ENCODE assay signal across 8 cellular contexts in the genomic region with DNA sequence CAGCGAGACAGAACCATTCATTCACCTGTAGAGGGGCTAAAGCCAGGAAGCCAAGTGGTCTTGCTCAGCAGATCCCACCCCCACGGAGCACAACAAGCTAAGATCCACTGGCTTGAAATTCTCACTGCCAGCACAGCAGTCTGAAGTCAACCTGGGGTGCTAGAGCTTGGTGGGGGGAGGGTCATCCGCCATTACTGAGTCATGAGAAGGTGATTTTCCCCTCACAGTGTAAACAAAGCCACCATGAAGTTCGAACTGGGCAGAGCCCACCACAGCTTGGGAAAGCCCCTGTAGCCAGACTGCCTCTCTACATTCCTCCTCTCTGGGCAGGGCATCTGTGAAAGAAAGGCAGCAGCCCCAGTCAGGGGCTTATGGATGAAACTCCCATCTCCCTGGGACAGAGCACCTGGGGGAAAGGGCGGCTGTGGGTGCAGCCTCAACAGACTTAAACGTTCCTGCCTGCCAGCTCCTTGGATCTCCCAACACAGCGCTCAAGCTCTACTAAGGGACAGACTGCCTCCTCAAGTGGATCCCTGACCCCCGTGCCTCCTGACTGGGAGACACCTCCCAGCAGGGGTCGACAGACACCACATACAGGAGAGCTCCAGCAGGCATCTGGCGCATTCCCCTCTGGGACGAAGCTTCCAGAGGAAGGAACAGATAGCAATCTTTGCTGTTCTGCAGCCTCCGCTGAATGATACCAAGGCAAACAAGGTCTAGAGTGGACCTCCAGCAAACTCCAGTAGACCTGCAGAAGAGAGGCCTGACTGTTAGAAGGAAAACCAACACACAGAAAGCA.
A peak's percentile ranks its signal among the peaks of the same experiment; 100 is the strongest.
DNase-seq lines count a peak whose midpoint lies in the region; ATAC-seq, FAIRE-seq and TF ChIP-seq lines count a peak whose summit lies in the region.
"Not testable (repeated sequence)": the region's sequence is repeated elsewhere in the genome, so short reads cannot be mapped to it uniquely, and the experiment has no call there.

No MANE protein-coding gene starts in this region.

- not testable (repeated sequence) for H2BK120ac ChIP-seq in trophoblast cell (ENCODE audit: insufficient read depth, low read length, poor library complexity)

- WGBS in K562 (ENCODE audit: insufficient coverage, low coverage, missing lambda C conversion rate), result 52% methylated on average over 9 of the region's 12 CpGs
- WGBS in trophoblast cell (ENCODE audit: extremely low coverage, insufficient coverage, insufficient read length), result no CpG with 5 or more reads among the region's 12 CpGs

- H3K9me1 ChIP-seq in K562 (ENCODE audit: control insufficient read depth, insufficient read depth, low read length), result not testable (repeated sequence)

- H3K27me3 Mint-ChIP-seq in activated CD4-positive, alpha-beta T cell treated with anti-CD3 and anti-CD28 coated beads for 36 hours, result not testable (repeated sequence)

- not testable (repeated sequence) for BruUV-seq in K562 (replicated peaks; lab: Mats Ljungman, UMichigan)

- POLR2A ChIA-PET in activated CD4-positive, alpha-beta T cell treated with anti-CD3 and anti-CD28 coated beads for 36 hours (lab: Charles Lee), result not testable (repeated sequence)
- POLR2A ChIA-PET in K562 (lab: Yijun Ruan, JAX), result interaction anchor here (0.6 kb wide), 2 partner anchors 34 to 647 kb away, joined by 3 to 7 read pairs; no protein-coding TSS in a partner anchor

- H3K9me3 Mint-ChIP-seq in activated CD4-positive, alpha-beta T cell treated with anti-CD3 and anti-CD28 coated beads for 36 hours (ENCODE audit: low read depth), result not testable (repeated sequence)

- TF ChIP-seq POLR2A in K562 (conservative IDR thresholded peaks at IDR 0.05), result not testable (repeated sequence)

- H3K4me3 ChIP-seq in K562; trophoblast cell (ENCODE audit: low read depth, low read length): not testable (repeated sequence)

- not testable (repeated sequence) for H2BK12ac ChIP-seq in trophoblast cell (ENCODE audit: low read length)

- not testable (repeated sequence) for H3K4me1 ChIP-seq in K562 (replicated peaks in 1 of 2; ENCODE audit: control insufficient read depth in 2 of 2, insufficient read depth in 2 of 2, low read length in 2 of 2); trophoblast cell (ENCODE audit: control insufficient read depth in 1 of 2, insufficient read depth in 2 of 2, low read length in 2 of 2)

- H4K8ac ChIP-seq in trophoblast cell (ENCODE audit: low read depth, low read length), result not testable (repeated sequence)

- not testable (repeated sequence) for H3K79me2 ChIP-seq in K562 (ENCODE audit: control insufficient read depth, insufficient read depth, low read length); trophoblast cell (ENCODE audit: control insufficient read depth, insufficient read depth, low read length, poor library complexity)

- not testable (repeated sequence) for H3K27ac Mint-ChIP-seq in activated CD4-positive, alpha-beta T cell treated with anti-CD3 and anti-CD28 coated beads for 36 hours

- H3K23ac ChIP-seq in trophoblast cell (ENCODE audit: low read length), result not testable (repeated sequence)

- not testable (repeated sequence) for H2AFZ ChIP-seq in K562 (ENCODE audit: low read depth, low read length); trophoblast cell (ENCODE audit: insufficient read depth, low read length, poor library complexity)

- not testable (repeated sequence) for H3K27ac ChIP-seq in 22Rv1; K562 (ENCODE audit: extremely low read depth, low read depth, low read length); trophoblast cell (ENCODE audit: low read depth, low read length)

- not testable (repeated sequence) for H3K18ac ChIP-seq in trophoblast cell (ENCODE audit: low read length)

- ATAC-seq in activated CD4-positive, alpha-beta T cell treated with anti-CD3 and anti-CD28 coated beads for 36 hours; K562: not testable (repeated sequence)

- H4K91ac ChIP-seq in trophoblast cell (ENCODE audit: low read depth, low read length), result not testable (repeated sequence)

- not testable (repeated sequence) for H4K20me1 ChIP-seq in K562 (replicated peaks; ENCODE audit: control insufficient read depth, insufficient read depth, low read length)

- not testable (repeated sequence) for H3K4me2 ChIP-seq in K562 (ENCODE audit: insufficient read depth, low read length); trophoblast cell (ENCODE audit: low read length)

- H3K9ac ChIP-seq in K562 (ENCODE audit: insufficient read depth in 1 of 2, low read depth in 2 of 2, low read length in 2 of 2); trophoblast cell (ENCODE audit: low read length): not testable (repeated sequence)

- CTCF ChIA-PET in activated CD4-positive, alpha-beta T cell treated with anti-CD3 and anti-CD28 coated beads for 36 hours (lab: Charles Lee), result interaction anchor here (0.6 to 1.5 kb wide), 2 partner anchors 59 to 188 kb away, joined by 3 read pairs; no protein-coding TSS in a partner anchor
- CTCF ChIA-PET in K562 (lab: Yijun Ruan, JAX; ENCODE audit: low intra/inter-chr PET ratio), result interaction anchor here (0.7 kb wide), 1 partner anchor 128 kb away, joined by 5 read pairs; no protein-coding TSS in a partner anchor

- peak; percentile 45 to 82 for TF ChIP-seq RAD21 in K562 (CRISPR knock-in tag; conservative IDR thresholded peaks at IDR 0.05 in 1 of 2, IDR thresholded peaks at IDR 0.05 in 1 of 2)

- H2BK5ac ChIP-seq in trophoblast cell (ENCODE audit: low read depth, low read length, poor library complexity), result not testable (repeated sequence)

- FAIRE-seq in HTR-8/SVneo (lab: Jason Lieb, UNC), result peak; percentile 16
- not testable (repeated sequence) for FAIRE-seq in RCC 7860 (lab: Jason Lieb, UNC)
- FAIRE-seq in K562 (lab: Jason Lieb, UNC), result peak; percentile 48

- H4K12ac ChIP-seq in trophoblast cell (ENCODE audit: low read depth, low read length), result not testable (repeated sequence)

- not testable (repeated sequence) for H3K9me3 ChIP-seq in K562 (replicated peaks; ENCODE audit: control insufficient read depth, insufficient read depth, low read depth, low read length); trophoblast cell (ENCODE audit: insufficient read depth, low read depth, low read length)

- in situ Hi-C loops in K562 (cut with MboI), result not testable (repeated sequence)

- DNase-seq in Daoy (ENCODE audit: low read depth) (peak; percentile 27), RCC 7860 (ENCODE audit: low spot score) (peak; percentile 24), kidney tubule cell (ENCODE audit: low spot score) (peak; percentile 29), trophoblast cell (peak; percentile 10 to 26)
- not testable (repeated sequence) for DNase-seq in HTR-8/SVneo (ENCODE audit: insufficient read length, low spot score); K562 (ENCODE audit: extremely low read depth in 1 of 4, low spot score in 3 of 4)
- DNase-seq in activated CD4-positive, alpha-beta T cell treated with anti-CD3 and anti-CD28 coated beads for 36 hours, result peak; percentile 24

- intact Hi-C loops in activated CD4-positive, alpha-beta T cell treated with anti-CD3 and anti-CD28 coated beads for 36 hours (cut with DNase I, micrococcal nuclease), result not testable (repeated sequence)
- intact Hi-C loops in K562 (cut with micrococcal nuclease), result loop anchor here (1.0 to 10.0 kb wide), 2 partner anchors 129 to 360 kb away; no protein-coding TSS in a partner anchor

- not testable (repeated sequence) for H3K4me1 Mint-ChIP-seq in activated CD4-positive, alpha-beta T cell treated with anti-CD3 and anti-CD28 coated beads for 36 hours

- H3K36me3 Mint-ChIP-seq in activated CD4-positive, alpha-beta T cell treated with anti-CD3 and anti-CD28 coated beads for 36 hours (ENCODE audit: low read depth), result not testable (repeated sequence)

- H3K36me3 ChIP-seq in K562 (ENCODE audit: control insufficient read depth, insufficient read depth, low read length); trophoblast cell (ENCODE audit: control insufficient read depth in 1 of 2, insufficient read depth in 2 of 2, low read length in 2 of 2): not testable (repeated sequence)

- H3K4me3 Mint-ChIP-seq in activated CD4-positive, alpha-beta T cell treated with anti-CD3 and anti-CD28 coated beads for 36 hours, result not testable (repeated sequence)

- H3K4ac ChIP-seq in trophoblast cell (ENCODE audit: low read depth, low read length), result not testable (repeated sequence)

- TF ChIP-seq EP300 in K562 (IDR thresholded peaks at IDR 0.05; ENCODE audit: low read length), result not testable (repeated sequence)

- H3K14ac ChIP-seq in trophoblast cell (ENCODE audit: low read length), result not testable (repeated sequence)

- not testable (repeated sequence) for H3K79me1 ChIP-seq in trophoblast cell (ENCODE audit: low read length)

- TF ChIP-seq CTCF in 22Rv1 (IDR thresholded peaks at IDR 0.05) (peak; percentile 12; the same call in 1 of the 2 replicates), K562 (IDR thresholded peaks at IDR 0.05 in 2 of 3, conservative IDR thresholded peaks at IDR 0.05 in 1 of 3; ENCODE audit: insufficient read depth in 2 of 3, low read depth in 1 of 3, low read length in 3 of 3) (peak; percentile 24 to 43 (median 38); a peak in 4 of 6 replicates)

- not testable (repeated sequence) for H3K27me3 ChIP-seq in K562 (ENCODE audit: control insufficient read depth in 2 of 2, insufficient read depth in 2 of 2, low read length in 2 of 2); trophoblast cell (ENCODE audit: insufficient read depth, low read length)

- not testable (repeated sequence) for H2AK5ac ChIP-seq in trophoblast cell (ENCODE audit: low read length)

TF ChIP-seq in K562, 482 proteins besides CTCF, POLR2A, EP300 and RAD21 (continues in another document):
- TF ChIP-seq SMC3 (conservative IDR thresholded peaks at IDR 0.05; ENCODE audit: insufficient read depth, low read depth, low read length), result peak; percentile 58
- TF ChIP-seq, protein P1, sequence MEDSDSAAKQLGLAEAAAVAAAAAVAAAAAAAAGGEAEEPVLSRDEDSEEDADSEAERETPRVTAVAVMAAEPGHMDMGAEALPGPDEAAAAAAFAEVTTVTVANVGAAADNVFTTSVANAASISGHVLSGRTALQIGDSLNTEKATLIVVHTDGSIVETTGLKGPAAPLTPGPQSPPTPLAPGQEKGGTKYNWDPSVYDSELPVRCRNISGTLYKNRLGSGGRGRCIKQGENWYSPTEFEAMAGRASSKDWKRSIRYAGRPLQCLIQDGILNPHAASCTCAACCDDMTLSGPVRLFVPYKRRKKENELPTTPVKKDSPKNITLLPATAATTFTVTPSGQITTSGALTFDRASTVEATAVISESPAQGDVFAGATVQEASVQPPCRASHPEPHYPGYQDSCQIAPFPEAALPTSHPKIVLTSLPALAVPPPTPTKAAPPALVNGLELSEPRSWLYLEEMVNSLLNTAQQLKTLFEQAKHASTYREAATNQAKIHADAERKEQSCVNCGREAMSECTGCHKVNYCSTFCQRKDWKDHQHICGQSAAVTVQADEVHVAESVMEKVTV (CRISPR knock-in tag; IDR thresholded peaks at IDR 0.05), result 0 out of 2 replicates have a peak, but pooled peaks have one; percentile 56
